2 cellular contexts compared by ENCODE assay signal in genomic region chr5:81488862-81489261, GRCh38.
A peak's percentile ranks its signal among the peaks of the same experiment; 100 is the strongest.
TF ChIP-seq lines count a peak whose summit lies in the region.

No MANE protein-coding gene starts in this region.

TF ChIP-seq in GM12878, 131 proteins besides CTCF, POLR2A, EP300 and RAD21 (continued from another document):
- TF ChIP-seq, protein P1, sequence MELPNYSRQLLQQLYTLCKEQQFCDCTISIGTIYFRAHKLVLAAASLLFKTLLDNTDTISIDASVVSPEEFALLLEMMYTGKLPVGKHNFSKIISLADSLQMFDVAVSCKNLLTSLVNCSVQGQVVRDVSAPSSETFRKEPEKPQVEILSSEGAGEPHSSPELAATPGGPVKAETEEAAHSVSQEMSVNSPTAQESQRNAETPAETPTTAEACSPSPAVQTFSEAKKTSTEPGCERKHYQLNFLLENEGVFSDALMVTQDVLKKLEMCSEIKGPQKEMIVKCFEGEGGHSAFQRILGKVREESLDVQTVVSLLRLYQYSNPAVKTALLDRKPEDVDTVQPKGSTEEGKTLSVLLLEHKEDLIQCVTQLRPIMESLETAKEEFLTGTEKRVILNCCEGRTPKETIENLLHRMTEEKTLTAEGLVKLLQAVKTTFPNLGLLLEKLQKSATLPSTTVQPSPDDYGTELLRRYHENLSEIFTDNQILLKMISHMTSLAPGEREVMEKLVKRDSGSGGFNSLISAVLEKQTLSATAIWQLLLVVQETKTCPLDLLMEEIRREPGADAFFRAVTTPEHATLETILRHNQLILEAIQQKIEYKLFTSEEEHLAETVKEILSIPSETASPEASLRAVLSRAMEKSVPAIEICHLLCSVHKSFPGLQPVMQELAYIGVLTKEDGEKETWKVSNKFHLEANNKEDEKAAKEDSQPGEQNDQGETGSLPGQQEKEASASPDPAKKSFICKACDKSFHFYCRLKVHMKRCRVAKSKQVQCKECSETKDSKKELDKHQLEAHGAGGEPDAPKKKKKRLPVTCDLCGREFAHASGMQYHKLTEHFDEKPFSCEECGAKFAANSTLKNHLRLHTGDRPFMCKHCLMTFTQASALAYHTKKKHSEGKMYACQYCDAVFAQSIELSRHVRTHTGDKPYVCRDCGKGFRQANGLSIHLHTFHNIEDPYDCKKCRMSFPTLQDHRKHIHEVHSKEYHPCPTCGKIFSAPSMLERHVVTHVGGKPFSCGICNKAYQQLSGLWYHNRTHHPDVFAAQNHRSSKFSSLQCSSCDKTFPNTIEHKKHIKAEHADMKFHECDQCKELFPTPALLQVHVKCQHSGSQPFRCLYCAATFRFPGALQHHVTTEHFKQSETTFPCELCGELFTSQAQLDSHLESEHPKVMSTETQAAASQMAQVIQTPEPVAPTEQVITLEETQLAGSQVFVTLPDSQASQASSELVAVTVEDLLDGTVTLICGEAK (IDR thresholded peaks at IDR 0.05; ENCODE audit: borderline replicate concordance) = peak; percentile 77

TF ChIP-seq in K562, 482 proteins besides CTCF, POLR2A, EP300 and RAD21:
- TF ChIP-seq, protein P1 (IDR thresholded peaks at IDR 0.05) = peak; percentile 86
- TF ChIP-seq, protein P1 (CRISPR knock-in tag; IDR thresholded peaks at IDR 0.05) = peak; percentile 55; the same call in 1 of the 2 replicates
- TF ChIP-seq ELF2 (CRISPR knock-in tag; IDR thresholded peaks at IDR 0.05) = no peak
- no peak for TF ChIP-seq PYGO2 (tag; IDR thresholded peaks at IDR 0.05)
- no peak for TF ChIP-seq CBFA2T3 (IDR thresholded peaks at IDR 0.05)
- TF ChIP-seq ZBTB7A (IDR thresholded peaks at IDR 0.05; ENCODE audit: borderline replicate concordance, control insufficient read depth, low read depth, low read length) = no peak
- TF ChIP-seq ETV5 (CRISPR knock-in tag; IDR thresholded peaks at IDR 0.05; ENCODE audit: low read depth) = no peak
